Comparison of ENCODE assay signal across 2 cellular contexts in the genomic region with DNA sequence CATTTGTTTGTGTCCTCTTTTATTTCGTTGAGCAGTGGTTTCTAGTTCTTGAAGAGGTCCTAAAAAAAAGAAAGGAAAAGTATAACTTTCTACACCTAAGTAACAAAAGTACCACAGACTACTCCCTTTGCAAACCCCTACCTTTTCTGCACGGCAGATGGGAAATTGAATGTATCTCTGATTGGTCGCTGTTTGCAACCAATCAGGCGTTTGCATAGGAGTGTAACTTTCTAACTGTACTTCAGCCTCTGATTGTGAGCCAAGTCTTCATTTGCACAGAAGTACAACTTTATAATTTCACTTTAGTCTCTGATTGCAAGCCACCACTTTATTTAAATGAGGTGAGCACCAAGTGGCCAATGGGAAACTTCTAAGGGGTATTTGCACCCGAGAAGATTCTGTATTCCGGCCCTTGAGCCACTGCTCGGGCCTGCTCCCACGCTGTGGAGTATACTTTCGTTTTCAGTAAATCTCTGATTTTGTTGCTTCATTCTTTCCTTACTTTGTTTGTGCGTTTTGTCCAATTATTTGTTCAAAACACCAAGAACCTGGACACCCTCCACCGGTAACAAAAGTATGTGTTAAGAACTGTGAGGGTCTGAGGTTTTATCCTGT.
TF ChIP-seq lines count a peak whose summit lies in the region.

No MANE protein-coding gene starts in this region.

TF ChIP-seq in HepG2, 621 proteins besides CTCF, POLR2A, EP300 and RAD21:
- TF ChIP-seq, protein P1, sequence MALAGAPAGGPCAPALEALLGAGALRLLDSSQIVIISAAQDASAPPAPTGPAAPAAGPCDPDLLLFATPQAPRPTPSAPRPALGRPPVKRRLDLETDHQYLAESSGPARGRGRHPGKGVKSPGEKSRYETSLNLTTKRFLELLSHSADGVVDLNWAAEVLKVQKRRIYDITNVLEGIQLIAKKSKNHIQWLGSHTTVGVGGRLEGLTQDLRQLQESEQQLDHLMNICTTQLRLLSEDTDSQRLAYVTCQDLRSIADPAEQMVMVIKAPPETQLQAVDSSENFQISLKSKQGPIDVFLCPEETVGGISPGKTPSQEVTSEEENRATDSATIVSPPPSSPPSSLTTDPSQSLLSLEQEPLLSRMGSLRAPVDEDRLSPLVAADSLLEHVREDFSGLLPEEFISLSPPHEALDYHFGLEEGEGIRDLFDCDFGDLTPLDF (CRISPR knock-in tag; IDR thresholded peaks at IDR 0.05) = no peak
- TF ChIP-seq MEIS2 (CRISPR knock-in tag; IDR thresholded peaks at IDR 0.05) = no peak
- TF ChIP-seq SAFB2 (CRISPR knock-in tag; IDR thresholded peaks at IDR 0.05; ENCODE audit: borderline replicate concordance, low read depth) = no peak
- no peak for TF ChIP-seq RFX5 (IDR thresholded peaks at IDR 0.05; ENCODE audit: low read depth, low read length)

TF ChIP-seq in SK-N-SH, 30 proteins besides CTCF, POLR2A, EP300 and RAD21:
- TF ChIP-seq ELF1 (IDR thresholded peaks at IDR 0.05) (no peak), JUND (IDR thresholded peaks at IDR 0.05) (no peak), RFX5 (IDR thresholded peaks at IDR 0.05; ENCODE audit: low read length) (no peak), POLR2AphosphoS5 (IDR thresholded peaks at IDR 0.05; ENCODE audit: low read depth, low read length) (no peak), TCF12 (IDR thresholded peaks at IDR 0.05) (no peak), NFIC (IDR thresholded peaks at IDR 0.05; ENCODE audit: borderline replicate concordance) (no peak), CHD2 (IDR thresholded peaks at IDR 0.05; ENCODE audit: low read length, partially characterized antibody) (no peak), GATA2 (CRISPR knock-in tag; IDR thresholded peaks at IDR 0.05) (no peak), SMC3 (IDR thresholded peaks at IDR 0.05; ENCODE audit: low read depth, low read length) (no peak), NRF1 (IDR thresholded peaks at IDR 0.05; ENCODE audit: low read depth, low read length) (no peak), FOXJ3 (CRISPR knock-in tag; IDR thresholded peaks at IDR 0.05) (no peak), GABPA (IDR thresholded peaks at IDR 0.05; ENCODE audit: low read depth) (no peak), TAF1 (IDR thresholded peaks at IDR 0.05; ENCODE audit: borderline replicate concordance, low read depth, low read length) (no peak)
- TF ChIP-seq, protein P2, sequence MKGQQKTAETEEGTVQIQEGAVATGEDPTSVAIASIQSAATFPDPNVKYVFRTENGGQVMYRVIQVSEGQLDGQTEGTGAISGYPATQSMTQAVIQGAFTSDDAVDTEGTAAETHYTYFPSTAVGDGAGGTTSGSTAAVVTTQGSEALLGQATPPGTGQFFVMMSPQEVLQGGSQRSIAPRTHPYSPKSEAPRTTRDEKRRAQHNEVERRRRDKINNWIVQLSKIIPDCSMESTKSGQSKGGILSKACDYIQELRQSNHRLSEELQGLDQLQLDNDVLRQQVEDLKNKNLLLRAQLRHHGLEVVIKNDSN (IDR thresholded peaks at IDR 0.05; ENCODE audit: borderline replicate concordance, low read depth) = no peak
- TF ChIP-seq, protein P3, sequence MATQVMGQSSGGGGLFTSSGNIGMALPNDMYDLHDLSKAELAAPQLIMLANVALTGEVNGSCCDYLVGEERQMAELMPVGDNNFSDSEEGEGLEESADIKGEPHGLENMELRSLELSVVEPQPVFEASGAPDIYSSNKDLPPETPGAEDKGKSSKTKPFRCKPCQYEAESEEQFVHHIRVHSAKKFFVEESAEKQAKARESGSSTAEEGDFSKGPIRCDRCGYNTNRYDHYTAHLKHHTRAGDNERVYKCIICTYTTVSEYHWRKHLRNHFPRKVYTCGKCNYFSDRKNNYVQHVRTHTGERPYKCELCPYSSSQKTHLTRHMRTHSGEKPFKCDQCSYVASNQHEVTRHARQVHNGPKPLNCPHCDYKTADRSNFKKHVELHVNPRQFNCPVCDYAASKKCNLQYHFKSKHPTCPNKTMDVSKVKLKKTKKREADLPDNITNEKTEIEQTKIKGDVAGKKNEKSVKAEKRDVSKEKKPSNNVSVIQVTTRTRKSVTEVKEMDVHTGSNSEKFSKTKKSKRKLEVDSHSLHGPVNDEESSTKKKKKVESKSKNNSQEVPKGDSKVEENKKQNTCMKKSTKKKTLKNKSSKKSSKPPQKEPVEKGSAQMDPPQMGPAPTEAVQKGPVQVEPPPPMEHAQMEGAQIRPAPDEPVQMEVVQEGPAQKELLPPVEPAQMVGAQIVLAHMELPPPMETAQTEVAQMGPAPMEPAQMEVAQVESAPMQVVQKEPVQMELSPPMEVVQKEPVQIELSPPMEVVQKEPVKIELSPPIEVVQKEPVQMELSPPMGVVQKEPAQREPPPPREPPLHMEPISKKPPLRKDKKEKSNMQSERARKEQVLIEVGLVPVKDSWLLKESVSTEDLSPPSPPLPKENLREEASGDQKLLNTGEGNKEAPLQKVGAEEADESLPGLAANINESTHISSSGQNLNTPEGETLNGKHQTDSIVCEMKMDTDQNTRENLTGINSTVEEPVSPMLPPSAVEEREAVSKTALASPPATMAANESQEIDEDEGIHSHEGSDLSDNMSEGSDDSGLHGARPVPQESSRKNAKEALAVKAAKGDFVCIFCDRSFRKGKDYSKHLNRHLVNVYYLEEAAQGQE (IDR thresholded peaks at IDR 0.05; ENCODE audit: low read depth, low read length) = no peak
